Comparison of ENCODE assay signal across 18 cellular contexts in genomic region chr19:3979289-3979673, GRCh38. TPM values are rescaled to one million over a fixed set of nuclear protein-coding genes. Genes with fewer than 3 reads are reported as not detected.
DNase-seq lines count a peak whose midpoint lies in the region; ATAC-seq, FAIRE-seq and TF ChIP-seq lines count a peak whose summit lies in the region.
"Had no signal": no experiment of that assay in that cellular context is flagged by ENCODE, and none has a peak within 500 bp of the region (broad histone marks: within the 10 kb centered on the region; RNA-seq: fewer than 3 reads in every experiment).

No MANE protein-coding gene starts in this region.

- H3K4me3 Mint-ChIP-seq in activated T-helper 1 cell treated with anti-CD3 and anti-CD28 coated beads, Interleukin-12 subunit alpha, Interleukin-12 subunit beta, Interleukin-2, Interleukin-4 antibody, amounts not matched to agents 30 ng/mL and 10 ng/mL and 1 ng/mL, durations not matched to agents 14 hours and 24 hours and 36 hours: peak overlapping the region; percentile 7
- H3K4me3 Mint-ChIP-seq: activated CD4-positive, alpha-beta T cell treated with anti-CD3 and anti-CD28 coated beads, Interleukin-2, amount 10 ng/mL, durations not matched to agents 24 days and 14 days; T-helper 2 cell treated with Interferon-gamma antibody and Interleukin-4, amounts not matched to agents 5 μg/mL and 100 μg/mL, for 36 hours had no signal

- H3K27ac ChIP-seq in 22Rv1 (0 out of 2 replicates have a peak overlapping the region, but pooled peaks have one; percentile 15), HepG2 (ENCODE audit: extremely low read length, insufficient read depth, low read length) (no peak overlapping the region)
- H3K27ac ChIP-seq: breast epithelium, foreskin keratinocyte had no signal

- peaks cover 23% of the 10 kb centered on the region for H3K4me1 Mint-ChIP-seq in activated T-helper 1 cell treated with anti-CD3 and anti-CD28 coated beads, Interleukin-12 subunit alpha, Interleukin-12 subunit beta, Interleukin-2, Interleukin-4 antibody, amounts not matched to agents 30 ng/mL and 10 ng/mL and 1 ng/mL, durations not matched to agents 14 hours and 24 hours and 36 hours (ENCODE audit: low read depth)

- H3K9me3 ChIP-seq in HepG2 (ENCODE audit: low read length): no peaks in the 10 kb centered on the region
- H3K9me3 ChIP-seq: breast epithelium had no signal

- ATAC-seq in HepG2 (no peak), GM19035 (IDR thresholded peaks at IDR 0.05; ENCODE audit: unreplicated experiment) (no peak)
- ATAC-seq: foreskin keratinocyte had no signal

- H3K27me3 Mint-ChIP-seq in activated T-helper 1 cell treated with anti-CD3 and anti-CD28 coated beads, Interleukin-12 subunit alpha, Interleukin-12 subunit beta, Interleukin-2, Interleukin-4 antibody, amounts not matched to agents 30 ng/mL and 10 ng/mL and 1 ng/mL, durations not matched to agents 14 hours and 24 hours and 36 hours (ENCODE audit: insufficient read depth): no peaks in the 10 kb centered on the region
- H3K27me3 Mint-ChIP-seq: activated CD4-positive, alpha-beta T cell treated with anti-CD3 and anti-CD28 coated beads, Interleukin-2, amount 10 ng/mL, durations not matched to agents 24 days and 14 days had no signal

- no peak for FAIRE-seq in GM12892 (lab: Jason Lieb, UNC)
- no peak for FAIRE-seq in HepG2 (lab: Jason Lieb, UNC)
- FAIRE-seq: HTR-8/SVneo had no signal

- POLR2A ChIA-PET in HepG2 (lab: Yijun Ruan, JAX): interaction anchor here (2.0 to 7.4 kb wide), 2 partner anchors 8 to 10 kb away, joined by 12 to 118 read pairs; partner anchors contain the start of gene DAPK3

- TF ChIP-seq EP300 in HepG2 (IDR thresholded peaks at IDR 0.05; ENCODE audit: low read depth in 2 of 2, low read length in 2 of 2) (no peak), HepG2 (CRISPR knock-in tag; IDR thresholded peaks at IDR 0.05; ENCODE audit: borderline replicate concordance) (no peak)

- CTCF ChIA-PET in HepG2 (lab: Yijun Ruan, JAX; ENCODE audit: low intra/inter-chr PET ratio, low total read pairs): no interaction called here

- H3K4me3 ChIP-seq in HepG2 (replicated peaks in 1 of 3; ENCODE audit: insufficient read depth in 1 of 3, low read depth in 2 of 3, low read length in 3 of 3): no peak overlapping the region
- H3K4me3 ChIP-seq: breast epithelium had no signal

- peaks cover 75 to 84% of the 10 kb centered on the region in 2 experiments for H3K36me3 ChIP-seq in HepG2 (replicated peaks in 1 of 2; ENCODE audit: control insufficient read depth in 1 of 2, insufficient read depth in 2 of 2, low read length in 2 of 2)

- peaks cover 88% of the 10 kb centered on the region for H4K20me1 ChIP-seq in HepG2 (ENCODE audit: insufficient read depth, low read length)

- H3K79me2 ChIP-seq in HepG2 (ENCODE audit: insufficient read depth, low read length): peaks cover 40% of the 10 kb centered on the region

- DNase-seq in GM12892 (ENCODE audit: insufficient read length) (peak; percentile 10), HepG2 (ENCODE audit: low spot score) (no peak), GM20000 (ENCODE audit: low spot score) (no peak), NCI-H1417 treated with DMSO at 0.1 percent for 48 hours (lab: John Stamatoyannopoulos, UW) (no peak), anterior cingulate cortex (lab: John Stamatoyannopoulos, UW) (no peak)
- DNase-seq in activated T-helper 1 cell treated with anti-CD3 and anti-CD28 coated beads, Interleukin-12 subunit alpha, Interleukin-12 subunit beta, Interleukin-2, Interleukin-4 antibody, amounts not matched to agents 30 ng/mL and 10 ng/mL and 1 ng/mL, durations not matched to agents 14 hours and 24 hours and 36 hours (ENCODE audit: low spot score): no peak
- DNase-seq: activated effector memory CD4-positive, alpha-beta T cell treated with Interleukin-2 at 50 U/mL for 16 hours; effector memory CD4-positive, alpha-beta T cell; foreskin keratinocyte; mammary epithelial cell; NCI-H2107 had no signal

- intact Hi-C loops in activated T-helper 1 cell treated with anti-CD3 and anti-CD28 coated beads, Interleukin-12 subunit alpha, Interleukin-12 subunit beta, Interleukin-2, Interleukin-4 antibody, amounts not matched to agents 30 ng/mL and 10 ng/mL and 1 ng/mL, durations not matched to agents 14 hours and 24 hours and 36 hours (cut with micrococcal nuclease): no loop called here
- intact Hi-C loops in HepG2 (cut with micrococcal nuclease; ENCODE audit: unreplicated experiment): no loop called here

- H3K36me3 Mint-ChIP-seq in activated T-helper 1 cell treated with anti-CD3 and anti-CD28 coated beads, Interleukin-12 subunit alpha, Interleukin-12 subunit beta, Interleukin-2, Interleukin-4 antibody, amounts not matched to agents 30 ng/mL and 10 ng/mL and 1 ng/mL, durations not matched to agents 14 hours and 24 hours and 36 hours (ENCODE audit: low read depth): peaks cover 55% of the 10 kb centered on the region

- in situ Hi-C loops in HepG2 (cut with HindIII; ENCODE audit: extremely low pct_ligation_motif_present, low pct_unique_long_range_greater_than_20kb): no loop called here

- H3K4me1 ChIP-seq in HepG2 (ENCODE audit: insufficient read depth, low read length): peaks cover 37% of the 10 kb centered on the region
- H3K4me1 ChIP-seq: foreskin keratinocyte had no signal

- H3K4me2 ChIP-seq in HepG2 (ENCODE audit: low read depth, low read length): no peak overlapping the region

- TF ChIP-seq CTCF in 22Rv1 (IDR thresholded peaks at IDR 0.05): no peak
- TF ChIP-seq CTCF in HepG2 (CRISPR knock-in tag; IDR thresholded peaks at IDR 0.05): no peak
- TF ChIP-seq CTCF in GM20000 (IDR thresholded peaks at IDR 0.05; ENCODE audit: extremely low read depth, missing control alignments): no peak

- BruUV-seq in HepG2 (replicated peaks; lab: Mats Ljungman, UMichigan): no TSS peak

- H3K9me3 Mint-ChIP-seq in activated T-helper 1 cell treated with anti-CD3 and anti-CD28 coated beads, Interleukin-12 subunit alpha, Interleukin-12 subunit beta, Interleukin-2, Interleukin-4 antibody, amounts not matched to agents 30 ng/mL and 10 ng/mL and 1 ng/mL, durations not matched to agents 14 hours and 24 hours and 36 hours: no peaks in the 10 kb centered on the region
- H3K9me3 Mint-ChIP-seq: activated CD4-positive, alpha-beta T cell treated with anti-CD3 and anti-CD28 coated beads, Interleukin-2, amount 10 ng/mL, durations not matched to agents 24 days and 14 days; T-helper 2 cell treated with Interferon-gamma antibody and Interleukin-4, amounts not matched to agents 5 μg/mL and 100 μg/mL, for 36 hours had no signal

- over 99% methylated on average over 11 of the region's 18 CpGs for WGBS in HepG2 (ENCODE audit: low lambda C conversion rate)

- H3K27me3 ChIP-seq in HepG2 (ENCODE audit: control insufficient read depth in 1 of 2, insufficient read depth in 2 of 2, low read length in 2 of 2): no peaks in the 10 kb centered on the region
- H3K27me3 ChIP-seq: breast epithelium, foreskin keratinocyte had no signal

- TF ChIP-seq RAD21 in HepG2 (CRISPR knock-in tag; IDR thresholded peaks at IDR 0.05): no peak

- no peak overlapping the region for H3K9ac ChIP-seq in HepG2 (ENCODE audit: insufficient read depth, low read depth, low read length)

- TF ChIP-seq POLR2A in GM12892 (IDR thresholded peaks at IDR 0.05; ENCODE audit: low read depth, low read length) (no peak), HepG2 (IDR thresholded peaks at IDR 0.05; ENCODE audit: insufficient read depth in 1 of 2, low read depth in 2 of 2, low read length in 2 of 2) (peak in 1 of 2 experiments; percentile 33; a peak in 1 of 4 replicates)

- no peak overlapping the region for H2AFZ ChIP-seq in HepG2 (ENCODE audit: low read length)

- H3K27ac Mint-ChIP-seq in activated T-helper 1 cell treated with anti-CD3 and anti-CD28 coated beads, Interleukin-12 subunit alpha, Interleukin-12 subunit beta, Interleukin-2, Interleukin-4 antibody, amounts not matched to agents 30 ng/mL and 10 ng/mL and 1 ng/mL, durations not matched to agents 14 hours and 24 hours and 36 hours: no peak overlapping the region
- H3K27ac Mint-ChIP-seq: activated CD4-positive, alpha-beta T cell treated with anti-CD3 and anti-CD28 coated beads, Interleukin-2, amount 10 ng/mL, durations not matched to agents 24 days and 14 days; T-helper 2 cell treated with Interferon-gamma antibody and Interleukin-4, amounts not matched to agents 5 μg/mL and 100 μg/mL, for 36 hours had no signal

RNA-seq across cellular contexts. Expression of gene EEF2, which starts 6.0 kb away (rescaled TPM):
- polyA plus RNA-seq in GM12892 (2012; ENCODE audit: missing spikeins): 1,369 TPM
- total RNA-seq in activated T-helper 1 cell treated with anti-CD3 and anti-CD28 coated beads, Interleukin-12 subunit alpha, Interleukin-12 subunit beta, Interleukin-2, Interleukin-4 antibody, amounts not matched to agents 30 ng/mL and 10 ng/mL and 1 ng/mL, durations not matched to agents 14 hours and 24 hours and 36 hours: 2,359 TPM in 2 replicates
- total RNA-seq in HepG2 (2016; rRNA removed; fragmentation: Illumina TruSeq; extraction: Trizol): 1,722 and 1,777 TPM in 2 replicates
- 663 and 837 TPM in 2 replicates for total RNA-seq in HepG2 (2016; cell fraction: cytosol; rRNA removed; fragmentation: Illumina TruSeq; extraction: Trizol; ENCODE audit: low read depth)
- total RNA-seq in HepG2 (2016; cell fraction: insoluble cytoplasmic fraction; rRNA removed; fragmentation: Illumina TruSeq; extraction: Trizol): 1,312 and 1,845 TPM in 2 replicates
- 2,334 and 2,783 TPM in 2 replicates for total RNA-seq in HepG2 (2016; cell fraction: membrane; rRNA removed; fragmentation: Illumina TruSeq; extraction: Trizol)
- total RNA-seq in HepG2 (2016; cell fraction: nucleus; rRNA removed; fragmentation: Illumina TruSeq; extraction: Trizol): 709 and 773 TPM in 2 replicates
- 1,441 and 1,465 TPM in 2 replicates for polyA plus RNA-seq in HepG2 (2011; rRNA removed)
- polyA plus RNA-seq in HepG2 (2011; cell fraction: cytosol; rRNA removed): 1,619 and 2,301 TPM in 2 replicates
- 945 and 1,058 TPM in 2 replicates for polyA plus RNA-seq in HepG2 (2011; cell fraction: nucleus; rRNA removed)
- 2,825 and 3,817 TPM in 2 replicates for polyA plus RNA-seq in HepG2 (2012)
- 660 and 778 TPM in 2 replicates for polyA plus RNA-seq in HepG2 (2016; cell fraction: cytosol; fragmentation: Illumina TruSeq; extraction: Trizol; ENCODE audit: low read depth)
- 1,198 and 1,548 TPM in 2 replicates for polyA plus RNA-seq in HepG2 (2016; cell fraction: insoluble cytoplasmic fraction; fragmentation: Illumina TruSeq; extraction: Trizol; ENCODE audit: low read depth)
- polyA plus RNA-seq in HepG2 (2016; cell fraction: membrane; fragmentation: Illumina TruSeq; extraction: Trizol; ENCODE audit: low read depth): 1,837 and 2,206 TPM in 2 replicates
- 1,012 and 1,080 TPM in 2 replicates for polyA plus RNA-seq in HepG2 (2016; cell fraction: nucleus; fragmentation: Illumina TruSeq; extraction: Trizol; ENCODE audit: insufficient read depth, low read depth)
- 1,462 and 3,209 TPM in 2 replicates for polyA minus RNA-seq in HepG2 (2011; rRNA and poly(A)+ RNA removed; ENCODE audit: low replicate concordance)
- polyA minus RNA-seq in HepG2 (2011; cell fraction: cytosol; rRNA and poly(A)+ RNA removed): 1,805 and 1,823 TPM in 2 replicates
- 434 and 615 TPM in 2 replicates for polyA minus RNA-seq in HepG2 (2011; cell fraction: nucleus; rRNA and poly(A)+ RNA removed)

RNA-seq across cellular contexts. Expression of gene DAPK3, which starts 8.4 kb away (rescaled TPM):
- 16.8 TPM for polyA plus RNA-seq in GM12892 (2012; ENCODE audit: missing spikeins)
- 47.2 and 47.3 TPM in 2 replicates for total RNA-seq in activated T-helper 1 cell treated with anti-CD3 and anti-CD28 coated beads, Interleukin-12 subunit alpha, Interleukin-12 subunit beta, Interleukin-2, Interleukin-4 antibody, amounts not matched to agents 30 ng/mL and 10 ng/mL and 1 ng/mL, durations not matched to agents 14 hours and 24 hours and 36 hours
- total RNA-seq in HepG2 (2016; rRNA removed; fragmentation: Illumina TruSeq; extraction: Trizol): 22.0 and 30.5 TPM in 2 replicates
- 5.0 and 5.5 TPM in 2 replicates for total RNA-seq in HepG2 (2016; cell fraction: cytosol; rRNA removed; fragmentation: Illumina TruSeq; extraction: Trizol; ENCODE audit: low read depth)
- total RNA-seq in HepG2 (2016; cell fraction: insoluble cytoplasmic fraction; rRNA removed; fragmentation: Illumina TruSeq; extraction: Trizol): 18.7 and 32.5 TPM in 2 replicates
- total RNA-seq in HepG2 (2016; cell fraction: membrane; rRNA removed; fragmentation: Illumina TruSeq; extraction: Trizol): 9.6 and 13.4 TPM in 2 replicates
- 20.1 and 21.1 TPM in 2 replicates for total RNA-seq in HepG2 (2016; cell fraction: nucleus; rRNA removed; fragmentation: Illumina TruSeq; extraction: Trizol)
- polyA plus RNA-seq in HepG2 (2011; rRNA removed): 37.3 and 51.9 TPM in 2 replicates
- 36.9 and 42.7 TPM in 2 replicates for polyA plus RNA-seq in HepG2 (2011; cell fraction: cytosol; rRNA removed)
- 102 and 107 TPM in 2 replicates for polyA plus RNA-seq in HepG2 (2011; cell fraction: nucleus; rRNA removed)
- polyA plus RNA-seq in HepG2 (2012): 20.1 and 33.8 TPM in 2 replicates
- polyA plus RNA-seq in HepG2 (2016; cell fraction: cytosol; fragmentation: Illumina TruSeq; extraction: Trizol; ENCODE audit: low read depth): 2.6 and 2.9 TPM in 2 replicates
- polyA plus RNA-seq in HepG2 (2016; cell fraction: insoluble cytoplasmic fraction; fragmentation: Illumina TruSeq; extraction: Trizol; ENCODE audit: low read depth): 20.1 and 23.6 TPM in 2 replicates
- polyA plus RNA-seq in HepG2 (2016; cell fraction: membrane; fragmentation: Illumina TruSeq; extraction: Trizol; ENCODE audit: low read depth): 5.9 and 6.0 TPM in 2 replicates
- 45.3 and 46.8 TPM in 2 replicates for polyA plus RNA-seq in HepG2 (2016; cell fraction: nucleus; fragmentation: Illumina TruSeq; extraction: Trizol; ENCODE audit: insufficient read depth, low read depth)
- polyA minus RNA-seq in HepG2 (2011; rRNA and poly(A)+ RNA removed; ENCODE audit: low replicate concordance): 44.0 and 66.3 TPM in 2 replicates
- 15.7 and 22.0 TPM in 2 replicates for polyA minus RNA-seq in HepG2 (2011; cell fraction: cytosol; rRNA and poly(A)+ RNA removed)
- 24.7 and 27.2 TPM in 2 replicates for polyA minus RNA-seq in HepG2 (2011; cell fraction: nucleus; rRNA and poly(A)+ RNA removed)

RNA-seq across cellular contexts. Expression of gene PIAS4, which starts 28.3 kb away (rescaled TPM):
- 11.3 TPM for polyA plus RNA-seq in GM12892 (2012; ENCODE audit: missing spikeins)
- 37.6 and 41.0 TPM in 2 replicates for total RNA-seq in activated T-helper 1 cell treated with anti-CD3 and anti-CD28 coated beads, Interleukin-12 subunit alpha, Interleukin-12 subunit beta, Interleukin-2, Interleukin-4 antibody, amounts not matched to agents 30 ng/mL and 10 ng/mL and 1 ng/mL, durations not matched to agents 14 hours and 24 hours and 36 hours
- total RNA-seq in HepG2 (2016; rRNA removed; fragmentation: Illumina TruSeq; extraction: Trizol): 20.1 and 22.4 TPM in 2 replicates
- 4.3 and 5.1 TPM in 2 replicates for total RNA-seq in HepG2 (2016; cell fraction: cytosol; rRNA removed; fragmentation: Illumina TruSeq; extraction: Trizol; ENCODE audit: low read depth)
- 16.7 and 23.3 TPM in 2 replicates for total RNA-seq in HepG2 (2016; cell fraction: insoluble cytoplasmic fraction; rRNA removed; fragmentation: Illumina TruSeq; extraction: Trizol)
- total RNA-seq in HepG2 (2016; cell fraction: membrane; rRNA removed; fragmentation: Illumina TruSeq; extraction: Trizol): 9.8 and 11.2 TPM in 2 replicates
- total RNA-seq in HepG2 (2016; cell fraction: nucleus; rRNA removed; fragmentation: Illumina TruSeq; extraction: Trizol): 9.7 and 15.2 TPM in 2 replicates
- 8.7 and 9.0 TPM in 2 replicates for polyA plus RNA-seq in HepG2 (2011; rRNA removed)
- polyA plus RNA-seq in HepG2 (2011; cell fraction: cytosol; rRNA removed): 11.2 and 43.1 TPM in 2 replicates
- polyA plus RNA-seq in HepG2 (2011; cell fraction: nucleus; rRNA removed): 22.4 and 27.4 TPM in 2 replicates
- polyA plus RNA-seq in HepG2 (2012): 19.1 and 20.7 TPM in 2 replicates
- 3.3 and 3.5 TPM in 2 replicates for polyA plus RNA-seq in HepG2 (2016; cell fraction: cytosol; fragmentation: Illumina TruSeq; extraction: Trizol; ENCODE audit: low read depth)
- polyA plus RNA-seq in HepG2 (2016; cell fraction: insoluble cytoplasmic fraction; fragmentation: Illumina TruSeq; extraction: Trizol; ENCODE audit: low read depth): 18.2 and 33.3 TPM in 2 replicates
- polyA plus RNA-seq in HepG2 (2016; cell fraction: membrane; fragmentation: Illumina TruSeq; extraction: Trizol; ENCODE audit: low read depth): 5.6 and 5.9 TPM in 2 replicates
- 36.3 and 39.1 TPM in 2 replicates for polyA plus RNA-seq in HepG2 (2016; cell fraction: nucleus; fragmentation: Illumina TruSeq; extraction: Trizol; ENCODE audit: insufficient read depth, low read depth)
- polyA minus RNA-seq in HepG2 (2011; rRNA and poly(A)+ RNA removed; ENCODE audit: low replicate concordance): 12.2 and 13.9 TPM in 2 replicates
- polyA minus RNA-seq in HepG2 (2011; cell fraction: cytosol; rRNA and poly(A)+ RNA removed): 5.1 and 7.7 TPM in 2 replicates
- polyA minus RNA-seq in HepG2 (2011; cell fraction: nucleus; rRNA and poly(A)+ RNA removed): 14.5 and 15.1 TPM in 2 replicates

RNA-seq across cellular contexts. Expression of gene NMRK2, which starts 46.4 kb away (rescaled TPM):
- 0.61 TPM for polyA plus RNA-seq in GM12892 (2012; ENCODE audit: missing spikeins)
- total RNA-seq in activated T-helper 1 cell treated with anti-CD3 and anti-CD28 coated beads, Interleukin-12 subunit alpha, Interleukin-12 subunit beta, Interleukin-2, Interleukin-4 antibody, amounts not matched to agents 30 ng/mL and 10 ng/mL and 1 ng/mL, durations not matched to agents 14 hours and 24 hours and 36 hours: not detected in 2 replicates
- not detected in 2 replicates for total RNA-seq in HepG2 (2016; rRNA removed; fragmentation: Illumina TruSeq; extraction: Trizol)
- not detected in 2 replicates for total RNA-seq in HepG2 (2016; cell fraction: cytosol; rRNA removed; fragmentation: Illumina TruSeq; extraction: Trizol; ENCODE audit: low read depth)
- total RNA-seq in HepG2 (2016; cell fraction: insoluble cytoplasmic fraction; rRNA removed; fragmentation: Illumina TruSeq; extraction: Trizol): not detected in 2 replicates
- total RNA-seq in HepG2 (2016; cell fraction: membrane; rRNA removed; fragmentation: Illumina TruSeq; extraction: Trizol): not detected in 2 replicates
- total RNA-seq in HepG2 (2016; cell fraction: nucleus; rRNA removed; fragmentation: Illumina TruSeq; extraction: Trizol): not detected in 2 replicates
- not detected in 2 replicates for polyA plus RNA-seq in HepG2 (2011; rRNA removed)
- not detected in 2 replicates for polyA plus RNA-seq in HepG2 (2011; cell fraction: cytosol; rRNA removed)
- not detected in 2 replicates for polyA plus RNA-seq in HepG2 (2011; cell fraction: nucleus; rRNA removed)
- not detected in 2 replicates for polyA plus RNA-seq in HepG2 (2012)
- not detected in 2 replicates for polyA plus RNA-seq in HepG2 (2016; cell fraction: cytosol; fragmentation: Illumina TruSeq; extraction: Trizol; ENCODE audit: low read depth)
- polyA plus RNA-seq in HepG2 (2016; cell fraction: insoluble cytoplasmic fraction; fragmentation: Illumina TruSeq; extraction: Trizol; ENCODE audit: low read depth): not detected in 2 replicates
- not detected in 2 replicates for polyA plus RNA-seq in HepG2 (2016; cell fraction: membrane; fragmentation: Illumina TruSeq; extraction: Trizol; ENCODE audit: low read depth)
- polyA plus RNA-seq in HepG2 (2016; cell fraction: nucleus; fragmentation: Illumina TruSeq; extraction: Trizol; ENCODE audit: insufficient read depth, low read depth): not detected in 2 replicates
- polyA minus RNA-seq in HepG2 (2011; rRNA and poly(A)+ RNA removed; ENCODE audit: low replicate concordance): not detected in 2 replicates
- not detected in 2 replicates for polyA minus RNA-seq in HepG2 (2011; cell fraction: cytosol; rRNA and poly(A)+ RNA removed)
- not detected in 2 replicates for polyA minus RNA-seq in HepG2 (2011; cell fraction: nucleus; rRNA and poly(A)+ RNA removed)
- total RNA-seq: activated CD4-positive, alpha-beta T cell treated with anti-CD3 and anti-CD28 coated beads, Interleukin-2, amount 10 ng/mL, durations not matched to agents 24 days and 14 days; foreskin keratinocyte; mammary epithelial cell had no signal
- polyA plus RNA-seq: foreskin keratinocyte, mammary epithelial cell, neural cell had no signal
